In genomic region chr10:47152861-47153349, GRCh38 we compare ENCODE assay signal across 11 cellular contexts.
DNase-seq lines count a peak whose midpoint lies in the region; ATAC-seq, FAIRE-seq and TF ChIP-seq lines count a peak whose summit lies in the region.
"Had no signal": no experiment of that assay in that cellular context is flagged by ENCODE, and none has a peak within 500 bp of the region (broad histone marks: within the 10 kb centered on the region; RNA-seq: fewer than 3 reads in every experiment).

No MANE protein-coding gene starts in this region.

- no peak overlapping the region for H3K27ac Mint-ChIP-seq in activated T-cell treated with anti-CD3 and anti-CD28 coated beads, Interleukin-2, amount 50 U/mL, for 72 hours
- no peak overlapping the region for H3K27ac Mint-ChIP-seq in activated T-helper 1 cell treated with anti-CD3 and anti-CD28 coated beads, Interleukin-12 subunit alpha, Interleukin-12 subunit beta, Interleukin-2, Interleukin-4 antibody, amounts not matched to agents 30 ng/mL and 10 ng/mL and 1 ng/mL, durations not matched to agents 14 hours and 24 hours and 36 hours
- H3K27ac Mint-ChIP-seq: activated CD8-positive, alpha-beta memory T cell treated with anti-CD3 and anti-CD28 coated beads, Interleukin-2, amount 10 ng/mL, durations not matched to agents 7 days and 5 days had no signal

- no peaks in the 10 kb centered on the region for H3K79me2 ChIP-seq in OCI-LY1 (ENCODE audit: insufficient read depth, low read length)

- in situ Hi-C loops in transverse colon (cut with MboI; ENCODE audit: low pct_ligation_motif_present in 1 of 4, low pct_unique_long_range_greater_than_20kb in 1 of 4, low sequenced_read_pairs in 3 of 4) = no loop called here

- H3K4me3 Mint-ChIP-seq in activated T-cell treated with anti-CD3 and anti-CD28 coated beads, Interleukin-2, amount 50 U/mL, for 72 hours = no peak overlapping the region
- H3K4me3 Mint-ChIP-seq in activated T-helper 1 cell treated with anti-CD3 and anti-CD28 coated beads, Interleukin-12 subunit alpha, Interleukin-12 subunit beta, Interleukin-2, Interleukin-4 antibody, amounts not matched to agents 30 ng/mL and 10 ng/mL and 1 ng/mL, durations not matched to agents 14 hours and 24 hours and 36 hours = no peak overlapping the region
- H3K4me3 Mint-ChIP-seq: activated CD8-positive, alpha-beta memory T cell treated with anti-CD3 and anti-CD28 coated beads, Interleukin-2, amount 10 ng/mL, durations not matched to agents 7 days and 5 days had no signal

- WGBS in transverse colon (ENCODE audit: low coverage in 1 of 2), 2 donors = 69 to 70% methylated on average over 2 to 3 of the region's 3 CpGs

- FAIRE-seq in GM12892 (lab: Jason Lieb, UNC) = no peak

- H3K9me2 ChIP-seq in OCI-LY1 (ENCODE audit: low read depth, low read length) = no peaks in the 10 kb centered on the region

- H3K9me3 ChIP-seq in OCI-LY1 (ENCODE audit: low read length) = 0 out of 2 replicates have a peak, but pooled peaks cover 3% of the 10 kb centered on the region
- H3K9me3 ChIP-seq in transverse colon = peaks cover 7 to 9% of the 10 kb centered on the region in 2 donors

- no peak for TF ChIP-seq POLR2A in transverse colon (IDR thresholded peaks at IDR 0.05)
- TF ChIP-seq POLR2A in GM12892 (IDR thresholded peaks at IDR 0.05; ENCODE audit: low read depth, low read length) = no peak

- H3K4me2 ChIP-seq in OCI-LY1 (ENCODE audit: low read length) = no peak overlapping the region

- intact Hi-C loops in transverse colon (cut with DNase I; ENCODE audit: low total_unique reads) = no loop called here
- intact Hi-C loops in activated T-helper 1 cell treated with anti-CD3 and anti-CD28 coated beads, Interleukin-12 subunit alpha, Interleukin-12 subunit beta, Interleukin-2, Interleukin-4 antibody, amounts not matched to agents 30 ng/mL and 10 ng/mL and 1 ng/mL, durations not matched to agents 14 hours and 24 hours and 36 hours (cut with micrococcal nuclease) = loop anchor here (5.0 kb wide), 1 partner anchor 159 kb away; no protein-coding TSS in a partner anchor

- no peak for TF ChIP-seq EP300 in transverse colon (IDR thresholded peaks at IDR 0.05; ENCODE audit: low read depth)

- no peak for DNase-seq in activated T-cell treated with anti-CD3 and anti-CD28 coated beads, Interleukin-2, amount 50 U/mL, for 72 hours
- DNase-seq in activated T-cell treated with anti-CD3 and anti-CD28 coated beads for 4 hours = no peak
- DNase-seq in transverse colon = no peak
- no peak for DNase-seq in GM12892 (ENCODE audit: insufficient read length)
- no peak for DNase-seq in activated T-helper 1 cell treated with anti-CD3 and anti-CD28 coated beads, Interleukin-12 subunit alpha, Interleukin-12 subunit beta, Interleukin-2, Interleukin-4 antibody, amounts not matched to agents 30 ng/mL and 10 ng/mL and 1 ng/mL, durations not matched to agents 14 hours and 24 hours and 36 hours (ENCODE audit: low spot score)
- DNase-seq: activated CD8-positive, alpha-beta memory T cell treated with anti-CD3 and anti-CD28 coated beads, Interleukin-2, amount 10 ng/mL, durations not matched to agents 7 days and 5 days; NCI-H446; stimulated activated CD4-positive, alpha-beta T cell treated with anti-CD3 and anti-CD28 coated beads, Interleukin-1b, Interleukin-23, amount 100 ng/mL, for 48 hours had no signal

- H3K36me3 Mint-ChIP-seq in activated T-cell treated with anti-CD3 and anti-CD28 coated beads, Interleukin-2, amount 50 U/mL, for 72 hours (ENCODE audit: insufficient read depth in 2 of 2) = peaks cover 14% of the 10 kb centered on the region in 2 donors
- no peaks in the 10 kb centered on the region for H3K36me3 Mint-ChIP-seq in activated T-helper 1 cell treated with anti-CD3 and anti-CD28 coated beads, Interleukin-12 subunit alpha, Interleukin-12 subunit beta, Interleukin-2, Interleukin-4 antibody, amounts not matched to agents 30 ng/mL and 10 ng/mL and 1 ng/mL, durations not matched to agents 14 hours and 24 hours and 36 hours (ENCODE audit: low read depth)
- H3K36me3 Mint-ChIP-seq: activated CD8-positive, alpha-beta memory T cell treated with anti-CD3 and anti-CD28 coated beads, Interleukin-2, amount 10 ng/mL, durations not matched to agents 7 days and 5 days had no signal

- no peak overlapping the region for H2AFZ ChIP-seq in OCI-LY1 (ENCODE audit: low read length)

- H3K27me3 Mint-ChIP-seq in activated T-cell treated with anti-CD3 and anti-CD28 coated beads, Interleukin-2, amount 50 U/mL, for 72 hours (ENCODE audit: low read depth) = no peaks in the 10 kb centered on the region
- H3K27me3 Mint-ChIP-seq in activated T-helper 1 cell treated with anti-CD3 and anti-CD28 coated beads, Interleukin-12 subunit alpha, Interleukin-12 subunit beta, Interleukin-2, Interleukin-4 antibody, amounts not matched to agents 30 ng/mL and 10 ng/mL and 1 ng/mL, durations not matched to agents 14 hours and 24 hours and 36 hours (ENCODE audit: insufficient read depth) = peaks cover 6% of the 10 kb centered on the region
- H3K27me3 Mint-ChIP-seq: activated CD8-positive, alpha-beta memory T cell treated with anti-CD3 and anti-CD28 coated beads, Interleukin-2, amount 10 ng/mL, durations not matched to agents 7 days and 5 days had no signal

- peak; percentile 40; the same call in 1 of the 2 replicates for TF ChIP-seq CTCF in OCI-LY1 (IDR thresholded peaks at IDR 0.05; ENCODE audit: low read length)
- TF ChIP-seq CTCF in transverse colon (IDR thresholded peaks at IDR 0.05) = peak in 4 of 5 experiments; percentile 13 to 26 (median 18)

- no peaks in the 10 kb centered on the region for H3F3A ChIP-seq in OCI-LY1 (ENCODE audit: insufficient read depth, low read length)

- H3K4me1 ChIP-seq in OCI-LY1 (ENCODE audit: insufficient read depth, low read length, severe bottlenecking) (no peaks in the 10 kb centered on the region), transverse colon (no peaks in the 10 kb centered on the region)

- ATAC-seq in activated T-cell treated with anti-CD3 and anti-CD28 coated beads, Interleukin-2, amount 50 U/mL, for 72 hours (replicated peaks in 1 of 2) = peak; percentile 32 to 57
- ATAC-seq in esophagus mucosa (peak; percentile 89), HG03378 (IDR thresholded peaks at IDR 0.05; ENCODE audit: unreplicated experiment) (no peak)
- ATAC-seq: activated CD8-positive, alpha-beta memory T cell treated with anti-CD3 and anti-CD28 coated beads, Interleukin-2, amount 10 ng/mL, durations not matched to agents 7 days and 5 days had no signal

- H3K4me3 ChIP-seq in OCI-LY1 (ENCODE audit: low read depth, low read length, poor library complexity, severe bottlenecking) (no peak overlapping the region), transverse colon (no peak overlapping the region)

- peaks cover 5 to 24% of the 10 kb centered on the region in 2 donors for H3K9me3 Mint-ChIP-seq in activated T-cell treated with anti-CD3 and anti-CD28 coated beads, Interleukin-2, amount 50 U/mL, for 72 hours
- H3K9me3 Mint-ChIP-seq in activated T-helper 1 cell treated with anti-CD3 and anti-CD28 coated beads, Interleukin-12 subunit alpha, Interleukin-12 subunit beta, Interleukin-2, Interleukin-4 antibody, amounts not matched to agents 30 ng/mL and 10 ng/mL and 1 ng/mL, durations not matched to agents 14 hours and 24 hours and 36 hours = peaks cover 21% of the 10 kb centered on the region

- H3K9ac ChIP-seq in OCI-LY1 (ENCODE audit: low read length) = no peak overlapping the region

- H3K4me1 Mint-ChIP-seq in activated T-cell treated with anti-CD3 and anti-CD28 coated beads, Interleukin-2, amount 50 U/mL, for 72 hours (ENCODE audit: low read depth) = peaks cover 10% of the 10 kb centered on the region
- H3K4me1 Mint-ChIP-seq in activated T-helper 1 cell treated with anti-CD3 and anti-CD28 coated beads, Interleukin-12 subunit alpha, Interleukin-12 subunit beta, Interleukin-2, Interleukin-4 antibody, amounts not matched to agents 30 ng/mL and 10 ng/mL and 1 ng/mL, durations not matched to agents 14 hours and 24 hours and 36 hours (ENCODE audit: low read depth) = peaks cover 5% of the 10 kb centered on the region

- H4K20me1 ChIP-seq in OCI-LY1 (ENCODE audit: insufficient read depth, low read length) = no peaks in the 10 kb centered on the region

- H3K27me3 ChIP-seq in OCI-LY1 (ENCODE audit: insufficient read depth, low read length) (no peaks in the 10 kb centered on the region), transverse colon (no peaks in the 10 kb centered on the region)

- H3K36me3 ChIP-seq in OCI-LY1 (ENCODE audit: insufficient read depth, low read length) (no peaks in the 10 kb centered on the region), transverse colon (no peaks in the 10 kb centered on the region)

- H3K27ac ChIP-seq in OCI-LY1 (ENCODE audit: low read depth, low read length, poor library complexity, severe bottlenecking) (no peak overlapping the region), transverse colon (no peak overlapping the region)
